In the genomic region with DNA sequence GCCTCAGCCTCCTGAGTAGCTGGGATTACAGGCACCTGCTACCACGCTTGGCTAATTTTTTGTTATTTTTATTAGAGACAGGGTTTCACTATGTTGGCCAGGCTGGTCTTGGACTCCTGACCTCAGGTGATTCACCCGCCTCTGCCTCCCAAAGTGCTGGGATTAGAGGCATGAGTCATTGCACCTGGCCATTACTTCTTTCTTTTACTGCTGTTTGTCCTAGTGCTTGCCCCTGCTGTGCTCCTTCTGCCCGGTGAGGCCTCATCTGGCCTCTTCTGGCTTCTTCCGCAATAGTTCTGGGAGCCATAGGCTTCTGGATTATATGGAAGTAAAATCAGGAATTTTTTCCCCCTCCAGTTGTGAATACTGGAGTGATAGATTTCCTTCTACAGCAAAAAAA, we compare ENCODE assay signal across 1 cellular context.
TF ChIP-seq lines count a peak whose summit lies in the region.

No MANE protein-coding gene starts in this region.

TF ChIP-seq in H1, 55 proteins besides CTCF, POLR2A, EP300 and RAD21:
- TF ChIP-seq JUND (IDR thresholded peaks at IDR 0.05; ENCODE audit: low read length) = peak; percentile 57
